In the genomic region with DNA sequence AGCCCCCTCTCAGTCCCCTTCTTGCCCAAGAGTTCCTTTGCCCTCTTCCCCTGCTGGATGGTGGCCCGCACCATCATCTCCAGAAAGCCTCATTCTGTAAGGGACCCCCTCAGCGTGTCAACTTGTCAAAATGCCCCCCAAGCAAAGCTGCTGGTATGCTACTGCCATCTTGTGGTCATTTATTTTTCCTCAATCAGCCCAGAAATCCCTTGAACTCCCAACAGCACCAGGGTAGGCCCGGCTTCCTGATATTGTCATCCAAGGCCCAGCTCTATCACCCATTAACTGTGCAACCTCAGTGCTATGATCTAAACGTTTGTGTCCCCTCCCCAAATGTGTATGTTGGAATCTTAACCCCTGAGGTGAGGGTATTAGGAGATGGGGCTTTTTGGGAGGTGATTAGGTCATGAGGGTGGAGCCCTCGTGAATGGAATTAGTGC, we compare ENCODE assay signal across 2 cellular contexts.
TF ChIP-seq lines count a peak whose summit lies in the region.

No MANE protein-coding gene starts in this region.

TF ChIP-seq in IMR-90, 13 proteins besides CTCF, POLR2A, EP300 and RAD21 (continued from another document):
- TF ChIP-seq USF2 (IDR thresholded peaks at IDR 0.05; ENCODE audit: low read depth, low read length), result no peak
- peak; percentile 53 for TF ChIP-seq SMC3 (IDR thresholded peaks at IDR 0.05; ENCODE audit: low read depth, low read length)
- TF ChIP-seq CHD1 (IDR thresholded peaks at IDR 0.05; ENCODE audit: low read depth, low read length), result no peak

TF ChIP-seq in neural cell, 6 proteins besides CTCF, POLR2A, EP300 and RAD21 (continued from another document):
- TF ChIP-seq, protein P1, sequence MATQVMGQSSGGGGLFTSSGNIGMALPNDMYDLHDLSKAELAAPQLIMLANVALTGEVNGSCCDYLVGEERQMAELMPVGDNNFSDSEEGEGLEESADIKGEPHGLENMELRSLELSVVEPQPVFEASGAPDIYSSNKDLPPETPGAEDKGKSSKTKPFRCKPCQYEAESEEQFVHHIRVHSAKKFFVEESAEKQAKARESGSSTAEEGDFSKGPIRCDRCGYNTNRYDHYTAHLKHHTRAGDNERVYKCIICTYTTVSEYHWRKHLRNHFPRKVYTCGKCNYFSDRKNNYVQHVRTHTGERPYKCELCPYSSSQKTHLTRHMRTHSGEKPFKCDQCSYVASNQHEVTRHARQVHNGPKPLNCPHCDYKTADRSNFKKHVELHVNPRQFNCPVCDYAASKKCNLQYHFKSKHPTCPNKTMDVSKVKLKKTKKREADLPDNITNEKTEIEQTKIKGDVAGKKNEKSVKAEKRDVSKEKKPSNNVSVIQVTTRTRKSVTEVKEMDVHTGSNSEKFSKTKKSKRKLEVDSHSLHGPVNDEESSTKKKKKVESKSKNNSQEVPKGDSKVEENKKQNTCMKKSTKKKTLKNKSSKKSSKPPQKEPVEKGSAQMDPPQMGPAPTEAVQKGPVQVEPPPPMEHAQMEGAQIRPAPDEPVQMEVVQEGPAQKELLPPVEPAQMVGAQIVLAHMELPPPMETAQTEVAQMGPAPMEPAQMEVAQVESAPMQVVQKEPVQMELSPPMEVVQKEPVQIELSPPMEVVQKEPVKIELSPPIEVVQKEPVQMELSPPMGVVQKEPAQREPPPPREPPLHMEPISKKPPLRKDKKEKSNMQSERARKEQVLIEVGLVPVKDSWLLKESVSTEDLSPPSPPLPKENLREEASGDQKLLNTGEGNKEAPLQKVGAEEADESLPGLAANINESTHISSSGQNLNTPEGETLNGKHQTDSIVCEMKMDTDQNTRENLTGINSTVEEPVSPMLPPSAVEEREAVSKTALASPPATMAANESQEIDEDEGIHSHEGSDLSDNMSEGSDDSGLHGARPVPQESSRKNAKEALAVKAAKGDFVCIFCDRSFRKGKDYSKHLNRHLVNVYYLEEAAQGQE (IDR thresholded peaks at IDR 0.05; ENCODE audit: borderline replicate concordance), result no peak
- no peak for TF ChIP-seq POLR2AphosphoS5 (IDR thresholded peaks at IDR 0.05)
